In genomic region chr17:47212458-47212857, GRCh38 we compare ENCODE assay signal across 1 cellular context.
TF ChIP-seq lines count a peak whose summit lies in the region.

No MANE protein-coding gene starts in this region.

TF ChIP-seq in GM12878, 131 proteins besides CTCF, POLR2A, EP300 and RAD21:
- TF ChIP-seq ZNF274 (IDR thresholded peaks at IDR 0.05; ENCODE audit: insufficient read depth, insufficient read length) (no peak), SMC3 (IDR thresholded peaks at IDR 0.05; ENCODE audit: borderline replicate concordance, low read length) (no peak), BHLHE40 (IDR thresholded peaks at IDR 0.05; ENCODE audit: borderline replicate concordance in 1 of 2, low read depth in 2 of 2, low read length in 1 of 2) (no peak), SP1 (IDR thresholded peaks at IDR 0.05; ENCODE audit: low read depth, low read length) (no peak), MEF2A (IDR thresholded peaks at IDR 0.05; ENCODE audit: insufficient read depth, low read depth, low read length) (no peak), MAX (IDR thresholded peaks at IDR 0.05; ENCODE audit: low read depth, low read length) (no peak), WRNIP1 (IDR thresholded peaks at IDR 0.05; ENCODE audit: borderline replicate concordance, low read depth, low read length) (no peak), KAT2A (conservative IDR thresholded peaks at IDR 0.05; ENCODE audit: control insufficient read depth, low read depth, low read length) (no peak), ASH2L (IDR thresholded peaks at IDR 0.05; ENCODE audit: borderline replicate concordance, low read depth) (no peak)
